In genomic region chr5:146048994-146049703, GRCh38 we compare ENCODE assay signal across 8 cellular contexts. TPM values are rescaled to one million over a fixed set of nuclear protein-coding genes. Genes with fewer than 3 reads are reported as not detected.
DNase-seq lines count a peak whose midpoint lies in the region; ATAC-seq, FAIRE-seq and TF ChIP-seq lines count a peak whose summit lies in the region.

No MANE protein-coding gene starts in this region.

- no peaks in the 10 kb centered on the region for H3K79me2 ChIP-seq in HCT116 (ENCODE audit: insufficient read depth, low read length)
- no peaks in the 10 kb centered on the region for H3K79me2 ChIP-seq in K562 (ENCODE audit: control insufficient read depth, insufficient read depth, low read length)

- in situ Hi-C loops in K562 (cut with MboI), result no loop called here

- H4K20me1 ChIP-seq in HCT116 (ENCODE audit: insufficient read depth) (no peaks in the 10 kb centered on the region), K562 (replicated peaks; ENCODE audit: control insufficient read depth, insufficient read depth, low read length) (no peaks in the 10 kb centered on the region)

- FAIRE-seq in D721Med (lab: Jason Lieb, UNC) (no peak), K562 (lab: Jason Lieb, UNC) (peak; percentile 86)

- TF ChIP-seq CTCF in D721Med (IDR thresholded peaks at IDR 0.05; ENCODE audit: insufficient read depth, missing control alignments), result peak; percentile 89
- peak; percentile 76 to 78 (median 77) for TF ChIP-seq CTCF in HCT116 (IDR thresholded peaks at IDR 0.05 in 2 of 3, conservative IDR thresholded peaks at IDR 0.05 in 1 of 3; ENCODE audit: borderline replicate concordance in 1 of 3, insufficient read depth in 1 of 3, low read depth in 2 of 3, low read length in 2 of 3)
- TF ChIP-seq CTCF in K562 (IDR thresholded peaks at IDR 0.05 in 2 of 3, conservative IDR thresholded peaks at IDR 0.05 in 1 of 3; ENCODE audit: insufficient read depth in 2 of 3, low read depth in 1 of 3, low read length in 3 of 3), result peak; percentile 77 to 90 (median 81)
- TF ChIP-seq CTCF in stomach (IDR thresholded peaks at IDR 0.05), result peak in 5 of 7 experiments; percentile 28 to 59 (median 57)

- no peak overlapping the region for H3K4me2 ChIP-seq in HCT116 (ENCODE audit: low read length)
- no peak overlapping the region for H3K4me2 ChIP-seq in K562 (ENCODE audit: insufficient read depth, low read length)

- BruUV-seq in HCT116 (replicated peaks; lab: Mats Ljungman, UMichigan) (no TSS peak), K562 (replicated peaks; lab: Mats Ljungman, UMichigan) (no TSS peak)

- CTCF ChIA-PET in HCT116 (lab: Charles Lee), result no interaction called here
- CTCF ChIA-PET in K562 (lab: Yijun Ruan, JAX; ENCODE audit: low intra/inter-chr PET ratio), result interaction anchor here (1.2 kb wide), 1 partner anchor 1845 kb away, joined by 3 read pairs; no protein-coding TSS in a partner anchor

- no peaks in the 10 kb centered on the region for H3K9me1 ChIP-seq in K562 (ENCODE audit: control insufficient read depth, insufficient read depth, low read length)

- RAD21 ChIA-PET in HCT116 (lab: Charles Lee; ENCODE audit: low non-redundant PET in 1 of 2, low total read pairs in 2 of 2, uncharacterized antibody in 2 of 2, unreplicated experiment in 2 of 2), result no interaction called here

- no peaks in the 10 kb centered on the region for H3K9me2 ChIP-seq in HCT116 (ENCODE audit: insufficient read depth)

- H2AFZ ChIP-seq in HCT116 (ENCODE audit: low read depth, low read length, poor library complexity, severe bottlenecking) (no peak overlapping the region), K562 (ENCODE audit: low read depth, low read length) (peak overlapping the region; percentile 41; the same call in 1 of the 2 replicates)

- DNase-seq in D721Med (ENCODE audit: insufficient read length, low spot score) (peak; percentile 29), HCT116 (ENCODE audit: low read depth, low spot score) (peak; percentile 48), NCI-H460 (ENCODE audit: extremely low read depth, low read depth) (peak; percentile 75), K562 (ENCODE audit: extremely low read depth in 1 of 4, low spot score in 3 of 4) (peak; percentile 71 to 78 (median 74)), inferior parietal cortex (ENCODE audit: extremely low spot score) (peak; percentile 80), stomach (peak; percentile 62), UCSD-AML1 (lab: John Stamatoyannopoulos, UW; ENCODE audit: unreplicated experiment) (no peak)

- intact Hi-C loops in HCT116 (cut with micrococcal nuclease), result loop anchor here (1.0 to 5.0 kb wide), 6 partner anchors 141 to 1847 kb away; no protein-coding TSS in a partner anchor
- intact Hi-C loops in K562 (cut with micrococcal nuclease), result loop anchor here (1.0 to 5.0 kb wide), 6 partner anchors 142 to 1846 kb away; no protein-coding TSS in a partner anchor
- intact Hi-C loops in stomach (cut with DNase I; ENCODE audit: low total_unique reads), result no loop called here

- no peak overlapping the region for H3K27ac ChIP-seq in HCT116 (ENCODE audit: low read depth, low read length)
- H3K27ac ChIP-seq in K562 (ENCODE audit: extremely low read depth, low read depth, low read length), result no peak overlapping the region
- H3K27ac ChIP-seq in stomach, result no peak overlapping the region

- no peaks in the 10 kb centered on the region for H3K9me3 ChIP-seq in HCT116 (ENCODE audit: control insufficient read depth in 1 of 2, insufficient read depth in 1 of 2, low read depth in 1 of 2, low read length in 2 of 2)
- H3K9me3 ChIP-seq in K562 (replicated peaks; ENCODE audit: control insufficient read depth, insufficient read depth, low read depth, low read length), result no peaks in the 10 kb centered on the region
- H3K9me3 ChIP-seq in stomach, result no peaks in the 10 kb centered on the region

- H3K27me3 ChIP-seq in HCT116 (ENCODE audit: insufficient read depth, low read length) (no peaks in the 10 kb centered on the region), K562 (ENCODE audit: control insufficient read depth in 2 of 2, insufficient read depth in 2 of 2, low read length in 2 of 2) (no peaks in the 10 kb centered on the region), stomach (no peaks in the 10 kb centered on the region)

- H3K4me3 ChIP-seq in HCT116 (replicated peaks in 1 of 2; ENCODE audit: low read depth in 1 of 2, low read length in 2 of 2) (no peak overlapping the region), K562 (no peak overlapping the region), stomach (no peak overlapping the region)

- 54% methylated on average over 15 of the region's 15 CpGs for WGBS in K562 (ENCODE audit: insufficient coverage, low coverage, missing lambda C conversion rate)
- 57 to 72% (median 68%) methylated on average over 10 to 15 of the region's 15 CpGs for WGBS in stomach, 5 donors

- TF ChIP-seq POLR2A in HCT116 (IDR thresholded peaks at IDR 0.05; ENCODE audit: borderline replicate concordance, extremely low read depth, insufficient read depth, insufficient read length) (no peak), K562 (conservative IDR thresholded peaks at IDR 0.05) (no peak), stomach (IDR thresholded peaks at IDR 0.05) (no peak)

- H3K4me1 ChIP-seq in HCT116 (ENCODE audit: control insufficient read depth in 1 of 2, insufficient read depth in 2 of 2, low read length in 2 of 2) (peaks cover 18 to 22% of the 10 kb centered on the region in 2 experiments), K562 (replicated peaks in 1 of 2; ENCODE audit: control insufficient read depth in 2 of 2, insufficient read depth in 2 of 2, low read length in 2 of 2) (no peaks in the 10 kb centered on the region; a peak in 1 of 5 replicates), stomach (peaks cover 0 to 7% (median 0%) of the 10 kb centered on the region in 4 donors)

- peak; percentile 96 for TF ChIP-seq RAD21 in HCT116 (IDR thresholded peaks at IDR 0.05; ENCODE audit: low read depth)
- TF ChIP-seq RAD21 in K562 (CRISPR knock-in tag; conservative IDR thresholded peaks at IDR 0.05 in 1 of 2, IDR thresholded peaks at IDR 0.05 in 1 of 2), result peak; percentile 88 to 95

- no peak for TF ChIP-seq EP300 in K562 (IDR thresholded peaks at IDR 0.05; ENCODE audit: low read length)
- no peak for TF ChIP-seq EP300 in stomach (IDR thresholded peaks at IDR 0.05)

- POLR2A ChIA-PET in HCT116 (lab: Charles Lee) (no interaction called here), K562 (lab: Yijun Ruan, JAX) (no interaction called here)

- ATAC-seq in HCT116 (peak; percentile 78), K562 (peak; percentile 93), GM21529 (IDR thresholded peaks at IDR 0.05; ENCODE audit: unreplicated experiment) (no peak)

- H3K36me3 ChIP-seq in HCT116 (ENCODE audit: control insufficient read depth in 1 of 2, insufficient read depth in 2 of 2, low read length in 2 of 2) (no peaks in the 10 kb centered on the region; a peak in 1 of 4 replicates), K562 (ENCODE audit: control insufficient read depth, insufficient read depth, low read length) (no peaks in the 10 kb centered on the region), stomach (peaks cover 0 to 44% (median 19%) of the 10 kb centered on the region in 4 donors)

- H3K9ac ChIP-seq in HCT116 (ENCODE audit: low read length), result no peak overlapping the region
- H3K9ac ChIP-seq in K562 (ENCODE audit: insufficient read depth in 1 of 2, low read depth in 2 of 2, low read length in 2 of 2), result no peak overlapping the region

TF ChIP-seq in HCT116, 20 proteins besides CTCF, POLR2A, EP300 and RAD21:
- 0 out of 2 replicates have a peak, but pooled peaks have one; percentile 21 for TF ChIP-seq CEBPB (IDR thresholded peaks at IDR 0.05; ENCODE audit: low read depth)
- no peak for TF ChIP-seq FOSL1 (IDR thresholded peaks at IDR 0.05; ENCODE audit: low read depth)
- no peak for TF ChIP-seq POLR2AphosphoS5 (IDR thresholded peaks at IDR 0.05; ENCODE audit: low read depth, low read length)

TF ChIP-seq in K562, 482 proteins besides CTCF, POLR2A, EP300 and RAD21 (continues in another document):
- TF ChIP-seq STAG1 (CRISPR knock-in tag; IDR thresholded peaks at IDR 0.05; ENCODE audit: borderline replicate concordance) (peak; percentile 80; the same call in 1 of the 2 replicates), ELF1 (tag; IDR thresholded peaks at IDR 0.05) (no peak), SMC3 (conservative IDR thresholded peaks at IDR 0.05; ENCODE audit: insufficient read depth, low read depth, low read length) (peak; percentile 80; the same call in 1 of the 2 replicates), ZKSCAN8 (CRISPR knock-in tag; IDR thresholded peaks at IDR 0.05) (no peak), TSC22D4 (tag; IDR thresholded peaks at IDR 0.05) (no peak)
- TF ChIP-seq, protein P1, sequence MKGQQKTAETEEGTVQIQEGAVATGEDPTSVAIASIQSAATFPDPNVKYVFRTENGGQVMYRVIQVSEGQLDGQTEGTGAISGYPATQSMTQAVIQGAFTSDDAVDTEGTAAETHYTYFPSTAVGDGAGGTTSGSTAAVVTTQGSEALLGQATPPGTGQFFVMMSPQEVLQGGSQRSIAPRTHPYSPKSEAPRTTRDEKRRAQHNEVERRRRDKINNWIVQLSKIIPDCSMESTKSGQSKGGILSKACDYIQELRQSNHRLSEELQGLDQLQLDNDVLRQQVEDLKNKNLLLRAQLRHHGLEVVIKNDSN (CRISPR knock-in tag; IDR thresholded peaks at IDR 0.05), result peak; percentile 28; the same call in 1 of the 2 replicates

RNA-seq across cellular contexts. Expression of gene PLAC8L1, which starts 56.2 kb away (rescaled TPM):
- total RNA-seq in HCT116 (2021; ENCODE audit: unreplicated experiment) (2.6 TPM), K562 (2014; rRNA removed) (not detected in 2 replicates), K562 (2014; rRNA removed; fragmentation: Illumina TruSeq; extraction: Trizol) (0.25 TPM in 1 of 2 replicates, not detected in the other), K562 (2015; rRNA removed; fragmentation: Illumina TruSeq; extraction: Trizol) (not detected in 2 replicates), K562 (2021) (0.27 TPM in 1 of 2 replicates, not detected in the other), stomach (not detected)
- 0.77 and 0.95 TPM in 2 replicates for polyA plus RNA-seq in HCT116 (2012)
- not detected in 2 replicates for total RNA-seq in NCI-H460 (2014; rRNA removed; shearing (Covaris generic))
- not detected in 2 replicates for polyA plus RNA-seq in NCI-H460 (2014; cell fraction: nucleus; rRNA removed)
- 0.97 TPM in 1 of 2 replicates, not detected in the other for total RNA-seq in K562 (2011; cell fraction: chromatin; rRNA removed; ENCODE audit: low replicate concordance)
- total RNA-seq in K562 (2011; cell fraction: nucleolus; rRNA removed), result not detected in 2 replicates
- 0.73 TPM in 1 of 2 replicates, not detected in the other for total RNA-seq in K562 (2011; cell fraction: nucleoplasm; rRNA removed)
- polyA plus RNA-seq in K562 (2011; rRNA removed) (0.36 and 0.76 TPM in 2 replicates), K562 (2014; fragmentation: Illumina TruSeq; extraction: Trizol) (0.43 TPM in 1 of 2 replicates, not detected in the other), K562 (2014; fragmentation: Nextera tagmentation; extraction: Ambion mirVana) (under 1 TPM; 0.10 to 0.17 TPM), K562 (2014; rRNA removed) (not detected in 2 replicates), stomach (under 1 TPM in 1 of 3 donors, not detected in 2; 0.68 TPM)
- polyA plus RNA-seq in K562 (2011; cell fraction: cytosol; rRNA removed), result 0.52 TPM in 1 of 2 replicates, not detected in the other
- 1.1 and 1.8 TPM in 2 replicates for polyA plus RNA-seq in K562 (2011; cell fraction: nucleus; rRNA removed)
- 0.18 TPM in 1 of 2 replicates, not detected in the other for polyA plus RNA-seq in K562 (2012)
- polyA minus RNA-seq in K562 (2011; rRNA and poly(A)+ RNA removed), result not detected in 2 replicates
- not detected in 2 replicates for polyA minus RNA-seq in K562 (2011; cell fraction: cytosol; rRNA and poly(A)+ RNA removed)
- 0.67 TPM in 1 of 2 replicates, not detected in the other for polyA minus RNA-seq in K562 (2011; cell fraction: nucleus; rRNA and poly(A)+ RNA removed)
